Comparison of ENCODE assay signal across 14 cellular contexts in the genomic region with DNA sequence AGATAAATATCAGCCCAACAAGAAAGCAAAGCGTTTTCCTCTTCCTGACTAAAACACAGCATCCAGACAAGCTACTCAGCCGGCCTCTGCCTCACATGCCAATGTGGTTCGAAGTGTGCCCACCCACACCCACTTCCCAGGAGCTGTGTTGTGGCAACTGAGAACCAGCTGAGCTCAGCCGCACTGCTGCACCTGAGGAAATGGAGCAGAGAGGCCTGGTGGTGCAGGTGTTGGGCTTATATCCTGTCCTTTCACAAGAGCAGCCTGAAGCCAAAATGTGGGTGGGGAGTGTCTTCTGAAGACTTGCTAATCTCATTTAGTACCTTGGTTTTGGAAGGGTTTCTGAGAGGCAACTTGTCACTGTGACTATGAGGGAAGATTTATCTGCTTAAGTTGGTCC. TPM values are rescaled to one million over a fixed set of nuclear protein-coding genes. Genes with fewer than 3 reads are reported as not detected.
DNase-seq lines count a peak whose midpoint lies in the region; ATAC-seq and TF ChIP-seq lines count a peak whose summit lies in the region.
"Had no signal": no experiment of that assay in that cellular context is flagged by ENCODE, and none has a peak within 500 bp of the region (broad histone marks: within the 10 kb centered on the region; RNA-seq: fewer than 3 reads in every experiment).

No MANE protein-coding gene starts in this region.

- H3K9me3 Mint-ChIP-seq in activated CD4-positive, alpha-beta memory T cell treated with anti-CD3 and anti-CD28 coated beads, Interleukin-2, amount 10 ng/mL, durations not matched to agents 7 days and 5 days: peaks cover 3% of the 10 kb centered on the region
- peaks cover 6% of the 10 kb centered on the region for H3K9me3 Mint-ChIP-seq in activated naive CD4-positive, alpha-beta T cell treated with anti-CD3 and anti-CD28 coated beads, Interleukin-2, amount 10 ng/mL, durations not matched to agents 7 days and 5 days

- no peak for TF ChIP-seq POLR2A in GM18505 (IDR thresholded peaks at IDR 0.05; ENCODE audit: borderline replicate concordance, extremely low read depth, insufficient read depth, insufficient read length)

- DNase-seq in Jurkat, Clone E6-1 (ENCODE audit: low read depth, low spot score): peak; percentile 99
- DNase-seq in activated CD4-positive, alpha-beta memory T cell treated with anti-CD3 and anti-CD28 coated beads, Interleukin-2, amount 10 ng/mL, durations not matched to agents 7 days and 5 days: peak; percentile 50
- DNase-seq in activated naive CD4-positive, alpha-beta T cell treated with anti-CD3 and anti-CD28 coated beads, Interleukin-2, amount 10 ng/mL, durations not matched to agents 7 days and 5 days: peak; percentile 71
- peak; percentile 1 for DNase-seq in stimulated activated CD4-positive, alpha-beta T cell treated with anti-CD3 and anti-CD28 coated beads, Interleukin-2, amount 100 ng/mL, for 4 hours (ENCODE audit: low read depth)
- DNase-seq in germinal center (ENCODE audit: low spot score): no peak
- no peak for DNase-seq in NCI-H1436 (lab: John Stamatoyannopoulos, UW)
- DNase-seq: foreskin fibroblast, NCI-H1105 treated with DMSO at 0.1 percent for 48 hours, NCI-H446, nucleus accumbens, PC-9, SW 1271 had no signal

- H3K4me3 ChIP-seq in Jurkat, Clone E6-1 (ENCODE audit: low read length): no peak overlapping the region; the same call in 1 of the 2 replicates
- H3K4me3 ChIP-seq: PC-9 had no signal

- peaks cover 5% of the 10 kb centered on the region for H3K36me3 Mint-ChIP-seq in activated CD4-positive, alpha-beta memory T cell treated with anti-CD3 and anti-CD28 coated beads, Interleukin-2, amount 10 ng/mL, durations not matched to agents 7 days and 5 days (ENCODE audit: low read depth)
- peaks cover 9% of the 10 kb centered on the region for H3K36me3 Mint-ChIP-seq in activated naive CD4-positive, alpha-beta T cell treated with anti-CD3 and anti-CD28 coated beads, Interleukin-2, amount 10 ng/mL, durations not matched to agents 7 days and 5 days

- POLR2A ChIA-PET in activated CD4-positive, alpha-beta memory T cell treated with anti-CD3 and anti-CD28 coated beads, Interleukin-2, amount 10 ng/mL, durations not matched to agents 7 days and 5 days (lab: Charles Lee): no interaction called here

- H3K27me3 Mint-ChIP-seq in activated CD4-positive, alpha-beta memory T cell treated with anti-CD3 and anti-CD28 coated beads, Interleukin-2, amount 10 ng/mL, durations not matched to agents 7 days and 5 days: peaks cover under 1% of the 10 kb centered on the region
- peaks cover 5% of the 10 kb centered on the region for H3K27me3 Mint-ChIP-seq in activated naive CD4-positive, alpha-beta T cell treated with anti-CD3 and anti-CD28 coated beads, Interleukin-2, amount 10 ng/mL, durations not matched to agents 7 days and 5 days

- peak overlapping the region; percentile 48 for H3K27ac Mint-ChIP-seq in activated CD4-positive, alpha-beta memory T cell treated with anti-CD3 and anti-CD28 coated beads, Interleukin-2, amount 10 ng/mL, durations not matched to agents 7 days and 5 days
- H3K27ac Mint-ChIP-seq in activated naive CD4-positive, alpha-beta T cell treated with anti-CD3 and anti-CD28 coated beads, Interleukin-2, amount 10 ng/mL, durations not matched to agents 7 days and 5 days: peak overlapping the region; percentile 1

- ATAC-seq in HG02884 (IDR thresholded peaks at IDR 0.05; ENCODE audit: unreplicated experiment) (no peak), GM18505 (IDR thresholded peaks at IDR 0.05; ENCODE audit: unreplicated experiment) (no peak)

- CTCF ChIA-PET in activated CD4-positive, alpha-beta memory T cell treated with anti-CD3 and anti-CD28 coated beads, Interleukin-2, amount 10 ng/mL, durations not matched to agents 7 days and 5 days (lab: Charles Lee): no interaction called here
- CTCF ChIA-PET in activated naive CD4-positive, alpha-beta T cell treated with anti-CD3 and anti-CD28 coated beads, Interleukin-2, amount 10 ng/mL, durations not matched to agents 7 days and 5 days (lab: Charles Lee): no interaction called here

- H3K4me3 Mint-ChIP-seq in activated CD4-positive, alpha-beta memory T cell treated with anti-CD3 and anti-CD28 coated beads, Interleukin-2, amount 10 ng/mL, durations not matched to agents 7 days and 5 days: no peak overlapping the region
- H3K4me3 Mint-ChIP-seq in activated naive CD4-positive, alpha-beta T cell treated with anti-CD3 and anti-CD28 coated beads, Interleukin-2, amount 10 ng/mL, durations not matched to agents 7 days and 5 days: no peak overlapping the region

- peaks cover 30% of the 10 kb centered on the region for H3K4me1 Mint-ChIP-seq in activated CD4-positive, alpha-beta memory T cell treated with anti-CD3 and anti-CD28 coated beads, Interleukin-2, amount 10 ng/mL, durations not matched to agents 7 days and 5 days
- peaks cover 44% of the 10 kb centered on the region for H3K4me1 Mint-ChIP-seq in activated naive CD4-positive, alpha-beta T cell treated with anti-CD3 and anti-CD28 coated beads, Interleukin-2, amount 10 ng/mL, durations not matched to agents 7 days and 5 days

RNA-seq across cellular contexts. Expression of a gene that starts 23.0 kb away (rescaled TPM):
- not detected for polyA plus RNA-seq in Jurkat, Clone E6-1 (2012; ENCODE audit: insufficient read depth, insufficient read length)
- total RNA-seq in activated CD4-positive, alpha-beta memory T cell treated with anti-CD3 and anti-CD28 coated beads, Interleukin-2, amount 10 ng/mL, durations not matched to agents 7 days and 5 days: not detected
- total RNA-seq: PC-9 had no signal

RNA-seq across cellular contexts. Expression of a gene that starts 42.4 kb away (rescaled TPM):
- polyA plus RNA-seq in Jurkat, Clone E6-1 (2012; ENCODE audit: insufficient read depth, insufficient read length): 27.6 TPM
- total RNA-seq in activated CD4-positive, alpha-beta memory T cell treated with anti-CD3 and anti-CD28 coated beads, Interleukin-2, amount 10 ng/mL, durations not matched to agents 7 days and 5 days: 100 to 1,000 TPM; 162 to 165 TPM
- total RNA-seq: PC-9 had no signal

Comparison
In these comparisons a context has a peak if more than half of its experiments do, and no peak if none do; other contexts are left out.
1. DNase-seq: peak in Jurkat, Clone E6-1 (single experiment), activated CD4-positive, alpha-beta memory T cell treated with anti-CD3 and anti-CD28 coated beads, Interleukin-2, amount 10 ng/mL, durations not matched to agents 7 days and 5 days (single experiment), activated naive CD4-positive, alpha-beta T cell treated with anti-CD3 and anti-CD28 coated beads, Interleukin-2, amount 10 ng/mL, durations not matched to agents 7 days and 5 days (single experiment) and stimulated activated CD4-positive, alpha-beta T cell treated with anti-CD3 and anti-CD28 coated beads, Interleukin-2, amount 100 ng/mL, for 4 hours (single experiment); none in germinal center (single experiment) and NCI-H1436 (single experiment).